Comparison of ENCODE assay signal across 25 cellular contexts in genomic region chr6:135990437-135990836, GRCh38.
"Had no signal": no experiment of that assay in that cellular context is flagged by ENCODE, and none has a peak within 500 bp of the region (broad histone marks: within the 10 kb centered on the region; RNA-seq: fewer than 3 reads in every experiment).

No MANE protein-coding gene starts in this region.

- H3K4me1 ChIP-seq: ascending aorta, testis, uterus had no signal

- H3K4me3 ChIP-seq: ascending aorta, mucosa of descending colon, testis, uterus had no signal

- H3K9me3 ChIP-seq: ascending aorta, mucosa of descending colon, testis, uterus had no signal

- FAIRE-seq: keratinocyte had no signal

- H3K36me3 ChIP-seq: ascending aorta, uterus had no signal

- H3K27ac ChIP-seq: ascending aorta, testis, uterus had no signal

- ATAC-seq: effector memory CD8-positive, alpha-beta T cell; left cardiac atrium; left ventricle myocardium superior; mucosa of descending colon; right cardiac atrium; stimulated activated naive CD8-positive, alpha-beta T cell treated with anti-CD3 and anti-CD28 coated beads, Interleukin-15, Interleukin-2, amounts not matched to agents 100 U/mL and 50 U/mL, for 24 hours; WTC11 had no signal

- H3K27me3 ChIP-seq: ascending aorta, testis, uterus had no signal

- DNase-seq: activated CD4-positive, alpha-beta memory T cell treated with anti-CD3 and anti-CD28 coated beads, Interleukin-2, amount 10 ng/mL, durations not matched to agents 7 days and 5 days; activated CD4-positive, alpha-beta T cell treated with anti-CD3 and anti-CD28 coated beads for 1 hour; activated CD4-positive, alpha-beta T cell treated with anti-CD3 and anti-CD28 coated beads, Interleukin-2, amount 10 ng/mL, durations not matched to agents 7 days and 5 days; activated CD8-positive, alpha-beta memory T cell treated with anti-CD3 and anti-CD28 coated beads, Interleukin-2, amount 50 U/mL, for 48 hours; activated gamma-delta T cell; activated naive CD4-positive, alpha-beta T cell treated with anti-CD3 and anti-CD28 coated beads, Interleukin-2, amount 10 ng/mL, durations not matched to agents 7 days and 5 days; activated naive CD8-positive, alpha-beta T cell treated with anti-CD3 and anti-CD28 coated beads, Interleukin-2, amount 10 ng/mL, durations not matched to agents 7 days and 5 days; activated T-cell treated with anti-CD3 and anti-CD28 coated beads, Interleukin-2, amount 50 U/mL, for 24 hours; cortex of kidney; effector memory CD8-positive, alpha-beta T cell; foreskin fibroblast; head of caudate nucleus; hippocampal formation; left cardiac atrium; left ventricle myocardium superior; mucosa of descending colon; posterior cingulate gyrus; right cardiac atrium; stimulated activated CD4-positive, alpha-beta T cell treated with anti-CD3 and anti-CD28 coated beads, Interleukin-2, amount 100 ng/mL, for 48 hours; stimulated activated naive CD8-positive, alpha-beta T cell treated with anti-CD3 and anti-CD28 coated beads, Interleukin-15, Interleukin-2, amounts not matched to agents 100 U/mL and 50 U/mL, for 24 hours; testis; uterus had no signal
